ENCODE assay signal across 8 cellular contexts in the genomic region with DNA sequence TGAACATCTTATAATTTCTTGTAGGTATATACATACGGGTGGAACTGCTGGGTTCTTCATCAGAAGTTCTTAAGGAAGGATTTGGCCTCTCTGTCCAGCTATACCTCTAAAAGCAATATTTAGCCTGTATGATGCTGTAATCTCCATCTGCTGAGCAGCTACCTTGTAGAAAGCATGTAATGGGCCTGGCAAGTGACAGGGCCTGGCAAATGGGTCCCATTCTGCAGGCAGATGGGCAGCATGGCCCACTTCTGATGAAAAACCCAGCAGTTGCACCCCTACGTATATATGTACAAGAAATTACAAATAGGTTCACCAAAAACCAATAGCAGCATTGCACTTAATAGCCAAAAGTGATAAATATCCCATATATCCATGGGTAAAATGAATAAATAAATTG. TPM values are rescaled to one million over a fixed set of nuclear protein-coding genes. Genes with fewer than 3 reads are reported as not detected.
"Had no signal": no experiment of that assay in that cellular context is flagged by ENCODE, and none has a peak within 500 bp of the region (broad histone marks: within the 10 kb centered on the region; RNA-seq: fewer than 3 reads in every experiment).

No MANE protein-coding gene starts in this region.

- ATAC-seq: HepG2, K562 had no signal

- H3K27ac Mint-ChIP-seq: IgD-negative memory B cell had no signal

- H3K4me1 Mint-ChIP-seq: IgD-negative memory B cell had no signal

- H3K4me3 Mint-ChIP-seq: IgD-negative memory B cell had no signal

- H3K36me3 Mint-ChIP-seq: IgD-negative memory B cell had no signal

- H3K27ac ChIP-seq: HL-60 had no signal

- H3K4me3 ChIP-seq: K562 had no signal

- DNase-seq: IMR-90, KBM-7, KG1 had no signal

RNA-seq across cellular contexts. Expression of a gene that starts 9.0 kb away (rescaled TPM):
- total RNA-seq: HepG2, HT-29, K562 had no signal
